14 cellular contexts compared by ENCODE assay signal in genomic region chr7:55307123-55307916, GRCh38. TPM values are rescaled to one million over a fixed set of nuclear protein-coding genes. Genes with fewer than 3 reads are reported as not detected.
DNase-seq lines count a peak whose midpoint lies in the region; ATAC-seq and TF ChIP-seq lines count a peak whose summit lies in the region.
"Had no signal": no experiment of that assay in that cellular context is flagged by ENCODE, and none has a peak within 500 bp of the region (broad histone marks: within the 10 kb centered on the region; RNA-seq: fewer than 3 reads in every experiment).

No MANE protein-coding gene starts in this region.

- no peak overlapping the region for H2AK5ac ChIP-seq in IMR-90 (ENCODE audit: low read depth, low read length)

- in situ Hi-C loops in IMR-90 (cut with MboI; ENCODE audit: low sequenced_read_pairs), result no loop called here
- in situ Hi-C loops in HAP-1 (cut with MboI; ENCODE audit: low sequenced_read_pairs), result no loop called here

- H3K27me3 ChIP-seq in Caco-2 (replicated peaks; ENCODE audit: control insufficient read depth, insufficient read depth, low read length), result no peaks in the 10 kb centered on the region
- peaks cover 7% of the 10 kb centered on the region; the same call in 1 of the 2 replicates for H3K27me3 ChIP-seq in IMR-90 (ENCODE audit: control insufficient read depth, insufficient read depth, low read length)
- no peaks in the 10 kb centered on the region for H3K27me3 ChIP-seq in right lobe of liver
- no peaks in the 10 kb centered on the region for H3K27me3 ChIP-seq in HAP-1 (ENCODE audit: low read depth)

- H3K79me1 ChIP-seq in IMR-90 (ENCODE audit: low read depth in 1 of 2, low read length in 2 of 2), result no peaks in the 10 kb centered on the region

- CTCF ChIA-PET in Caco-2 (lab: Charles Lee) (interaction anchor here (0.8 kb wide), 1 partner anchor 53 kb away, joined by 3 read pairs; no protein-coding TSS in a partner anchor), IMR-90 (lab: Yijun Ruan, JAX) (interaction anchor here (0.7 to 1.7 kb wide), 3 partner anchors 9 to 238 kb away, joined by 3 to 4 read pairs (median 4); no protein-coding TSS in a partner anchor)

- TF ChIP-seq POLR2A in IMR-90 (IDR thresholded peaks at IDR 0.05; ENCODE audit: low read depth, low read length) (no peak), right lobe of liver (IDR thresholded peaks at IDR 0.05) (no peak)

- no peak overlapping the region for H3K4ac ChIP-seq in IMR-90 (ENCODE audit: low read depth, low read length)

- peaks cover 26% of the 10 kb centered on the region for H3K4me1 Mint-ChIP-seq in Caco-2 (ENCODE audit: low read depth, unreplicated experiment)

- ATAC-seq in IMR-90 (ENCODE audit: low read depth) (no peak), right lobe of liver (peak in 3 of 4 donors; percentile 47 to 73 (median 62)), HG03354 (IDR thresholded peaks at IDR 0.05; ENCODE audit: poor library complexity, severe bottlenecking, unreplicated experiment) (no peak), HG03039 (IDR thresholded peaks at IDR 0.05; ENCODE audit: unreplicated experiment) (no peak)
- ATAC-seq: left colon had no signal

- no peak overlapping the region for H2BK15ac ChIP-seq in IMR-90 (ENCODE audit: low read depth, low read length)

- H3K27ac Mint-ChIP-seq in Caco-2 (ENCODE audit: unreplicated experiment), result peak overlapping the region; percentile 92
- H3K27ac Mint-ChIP-seq: activated naive CD8-positive, alpha-beta T cell treated with anti-CD3 and anti-CD28 coated beads, Interleukin-2, amount 10 ng/mL, durations not matched to agents 7 days and 5 days had no signal

- no peak overlapping the region for H3K4me3 ChIP-seq in Caco-2 (ENCODE audit: low read depth, low read length)
- no peak overlapping the region for H3K4me3 ChIP-seq in IMR-90 (ENCODE audit: insufficient read depth, low read depth, low read length)
- H3K4me3 ChIP-seq in choroid plexus epithelial cell (ENCODE audit: low read depth, low read length), result no peak overlapping the region
- H3K4me3 ChIP-seq in right lobe of liver, result no peak overlapping the region
- H3K4me3 ChIP-seq in HAP-1, result no peak overlapping the region
- H3K4me3 ChIP-seq: spleen had no signal

- no peak overlapping the region for H2BK20ac ChIP-seq in IMR-90 (ENCODE audit: low read depth, low read length)

- no peaks in the 10 kb centered on the region for H3K36me3 ChIP-seq in Caco-2 (ENCODE audit: control insufficient read depth, insufficient read depth, low read length)
- H3K36me3 ChIP-seq in IMR-90 (ENCODE audit: control insufficient read depth, insufficient read depth, low read length), result no peaks in the 10 kb centered on the region
- no peaks in the 10 kb centered on the region for H3K36me3 ChIP-seq in right lobe of liver
- H3K36me3 ChIP-seq in HAP-1 (replicated peaks), result no peaks in the 10 kb centered on the region
- H3K36me3 ChIP-seq: spleen had no signal

- H3K9me3 Mint-ChIP-seq in Caco-2 (ENCODE audit: unreplicated experiment), result no peaks in the 10 kb centered on the region

- H2BK120ac ChIP-seq in IMR-90 (ENCODE audit: low read depth, low read length), result no peak overlapping the region

- H3K23ac ChIP-seq in IMR-90 (ENCODE audit: low read depth, low read length), result no peak overlapping the region

- H3K4me1 ChIP-seq in Caco-2, result peaks cover 23% of the 10 kb centered on the region
- H3K4me1 ChIP-seq in IMR-90 (ENCODE audit: control insufficient read depth, insufficient read depth, low read length), result peaks cover 6% of the 10 kb centered on the region
- H3K4me1 ChIP-seq in right lobe of liver, result no peaks in the 10 kb centered on the region
- no peaks in the 10 kb centered on the region for H3K4me1 ChIP-seq in HAP-1

- intact Hi-C loops in Caco-2 (cut with micrococcal nuclease; ENCODE audit: unreplicated experiment), result no loop called here
- intact Hi-C loops in IMR-90 (cut with micrococcal nuclease), result loop anchor here (5.0 kb wide), 1 partner anchor 60 kb away; the partner anchor contains the start of gene LANCL2
- intact Hi-C loops in right lobe of liver (cut with DNase I), result no loop called here

- peak overlapping the region; percentile 7; the same call in 1 of the 2 replicates for H4K91ac ChIP-seq in IMR-90 (ENCODE audit: insufficient read depth, low read depth, low read length)

- H3K9ac ChIP-seq in IMR-90 (ENCODE audit: low read depth, low read length), result no peak overlapping the region

- peaks cover 7% of the 10 kb centered on the region for H3K36me3 Mint-ChIP-seq in Caco-2 (ENCODE audit: insufficient read depth, unreplicated experiment)
- H3K36me3 Mint-ChIP-seq: activated naive CD8-positive, alpha-beta T cell treated with anti-CD3 and anti-CD28 coated beads, Interleukin-2, amount 10 ng/mL, durations not matched to agents 7 days and 5 days had no signal

- peak overlapping the region; percentile 2 for H2BK5ac ChIP-seq in IMR-90 (ENCODE audit: low read depth, low read length, poor library complexity, severe bottlenecking)

- dilution Hi-C loops in IMR-90 (cut with HindIII; ENCODE audit: low sequenced_read_pairs, unreplicated experiment), result no loop called here

- H3K9me1 ChIP-seq in IMR-90 (ENCODE audit: insufficient read depth, low read length), result peaks cover 10% of the 10 kb centered on the region; the same call in 1 of the 2 replicates

- H3K27ac ChIP-seq in IMR-90 (ENCODE audit: insufficient read depth, low read length) (no peak overlapping the region), right lobe of liver (no peak overlapping the region)
- H3K27ac ChIP-seq: spleen had no signal

- peak overlapping the region; percentile 2; the same call in 1 of the 2 replicates for H3K18ac ChIP-seq in IMR-90 (ENCODE audit: low read depth, low read length)

- POLR2A ChIA-PET in Caco-2 (lab: Charles Lee), result interaction anchor here (1.6 kb wide), 1 partner anchor 59 kb away, joined by 9 read pairs; no protein-coding TSS in a partner anchor
- POLR2A ChIA-PET in IMR-90 (lab: Charles Lee; ENCODE audit: unreplicated experiment), result interaction anchor here (0.5 kb wide), 1 partner anchor 11 kb away, joined by 4 read pairs; no protein-coding TSS in a partner anchor

- no peak overlapping the region for H4K5ac ChIP-seq in IMR-90 (ENCODE audit: low read depth, low read length)

- no peak for TF ChIP-seq RAD21 in IMR-90 (IDR thresholded peaks at IDR 0.05; ENCODE audit: low read length)

- no TSS peak for BruUV-seq in Caco-2 (replicated peaks; lab: Mats Ljungman, UMichigan)
- BruUV-seq in IMR-90 (replicated peaks; lab: Mats Ljungman, UMichigan), result no TSS peak

- H3K56ac ChIP-seq in IMR-90 (ENCODE audit: extremely low read depth, insufficient read depth, low read length), result no peak overlapping the region

- H3K9me3 ChIP-seq in Caco-2 (no peaks in the 10 kb centered on the region), IMR-90 (ENCODE audit: control insufficient read depth, insufficient read depth, low read length) (no peaks in the 10 kb centered on the region), right lobe of liver (no peaks in the 10 kb centered on the region), HAP-1 (no peaks in the 10 kb centered on the region)
- H3K9me3 ChIP-seq: spleen had no signal

- WGBS in IMR-90 (ENCODE audit: extremely low coverage in 2 of 2, insufficient read length in 1 of 2), 2 experiments, result no CpG with 5 or more reads among the region's 4 CpGs
- 75% methylated on average over 4 of the region's 4 CpGs for WGBS in right lobe of liver (ENCODE audit: insufficient coverage, low coverage, low lambda C conversion rate, missing lambda C conversion rate)

- no peaks in the 10 kb centered on the region for H4K20me1 ChIP-seq in IMR-90 (ENCODE audit: insufficient read depth, low read length)

- H3K27me3 Mint-ChIP-seq in Caco-2 (ENCODE audit: insufficient read depth, unreplicated experiment), result no peaks in the 10 kb centered on the region

- H2AFZ ChIP-seq in IMR-90 (replicated peaks; ENCODE audit: low read length, poor library complexity), result no peak overlapping the region

- H3K4me2 ChIP-seq in IMR-90 (ENCODE audit: low read depth, low read length), result no peak overlapping the region

- peak; percentile 21 to 47 for DNase-seq in Caco-2
- peak; percentile 12 for DNase-seq in IMR-90
- peak; percentile 36 for DNase-seq in choroid plexus epithelial cell (ENCODE audit: low read depth)
- DNase-seq in right lobe of liver, result no peak
- DNase-seq in kidney tubule cell (ENCODE audit: low spot score), result no peak
- no peak for DNase-seq in HAP-1 (ENCODE audit: low spot score in 2 of 2)
- DNase-seq: activated CD4-positive, CD25-positive, alpha-beta regulatory T cell; activated naive CD8-positive, alpha-beta T cell treated with anti-CD3 and anti-CD28 coated beads, Interleukin-2, amount 10 ng/mL, durations not matched to agents 7 days and 5 days; left colon; NCI-H2081 treated with DMSO at 0.1 percent for 48 hours; spleen; SW 1271 had no signal

- no peak overlapping the region for H3K14ac ChIP-seq in IMR-90 (replicated peaks; ENCODE audit: low read depth, low read length)

- no peak overlapping the region for H4K8ac ChIP-seq in IMR-90 (ENCODE audit: low read depth in 2 of 2, low read length in 2 of 2)

- no peak overlapping the region for H2AK9ac ChIP-seq in IMR-90 (replicated peaks; ENCODE audit: low read depth, low read length, poor library complexity)

- no peak overlapping the region for H3K4me3 Mint-ChIP-seq in Caco-2 (ENCODE audit: unreplicated experiment)
- H3K4me3 Mint-ChIP-seq: activated naive CD8-positive, alpha-beta T cell treated with anti-CD3 and anti-CD28 coated beads, Interleukin-2, amount 10 ng/mL, durations not matched to agents 7 days and 5 days had no signal

- TF ChIP-seq CTCF in Caco-2 (IDR thresholded peaks at IDR 0.05; ENCODE audit: insufficient read depth in 1 of 2, low read depth in 1 of 2, low read length in 1 of 2, severe bottlenecking in 1 of 2, unreplicated experiment in 1 of 2), result no peak
- TF ChIP-seq CTCF in IMR-90 (conservative IDR thresholded peaks at IDR 0.05; ENCODE audit: low read depth, low read length), result 0 out of 2 replicates have a peak, but pooled peaks have one; percentile 2
- TF ChIP-seq CTCF in choroid plexus epithelial cell (conservative IDR thresholded peaks at IDR 0.05; ENCODE audit: low read depth, low read length), result peak; percentile 34
- no peak for TF ChIP-seq CTCF in right lobe of liver (IDR thresholded peaks at IDR 0.05)

TF ChIP-seq in IMR-90, 13 proteins besides CTCF, POLR2A, EP300 and RAD21:
- TF ChIP-seq FOS (IDR thresholded peaks at IDR 0.05; ENCODE audit: low read depth, low read length) (no peak; the same call in 1 of the 2 replicates), CEBPB (IDR thresholded peaks at IDR 0.05; ENCODE audit: low read depth, low read length) (peak; percentile 88), BHLHE40 (IDR thresholded peaks at IDR 0.05; ENCODE audit: low read depth, low read length) (no peak)

RNA-seq across cellular contexts. Expression of gene LANCL2, which starts 57.8 kb away (rescaled TPM):
- total RNA-seq in Caco-2 (2022), result 18.1 and 18.5 TPM in 2 replicates
- total RNA-seq in IMR-90 (2012; rRNA removed), result 17.9 and 20.0 TPM in 2 replicates
- 11.7 and 13.6 TPM in 2 replicates for polyA plus RNA-seq in IMR-90 (2012; rRNA removed)
- 10.8 and 18.3 TPM in 2 replicates for polyA plus RNA-seq in IMR-90 (2012; cell fraction: cytosol; rRNA removed)
- polyA plus RNA-seq in IMR-90 (2012; cell fraction: nucleus; rRNA removed; ENCODE audit: low replicate concordance), result 12.2 and 25.0 TPM in 2 replicates
- 10 to 100 TPM in 1 of 6 experiments, 1 to 10 TPM in 5; 7.3 to 12.1 (median 8.3) TPM for total RNA-seq in right lobe of liver

Comparison
In these comparisons a context has a peak if more than half of its experiments do, and no peak if none do; other contexts are left out.
1. DNase-seq: peak in Caco-2 (2 of 2), IMR-90 (single experiment) and choroid plexus epithelial cell (single experiment); none in right lobe of liver (0 of 3), kidney tubule cell (single experiment) and HAP-1 (0 of 2).
2. CTCF ChIP-seq: peak in IMR-90 (single experiment) and choroid plexus epithelial cell (single experiment); none in Caco-2 (0 of 2) and right lobe of liver (0 of 4).
3. ATAC-seq: peak in right lobe of liver (3 of 4); none in IMR-90 (single experiment), HG03354 (single experiment) and HG03039 (single experiment).